Comparison of ENCODE assay signal across 12 cellular contexts in genomic region chr13:113110852-113111315, GRCh38. TPM values are rescaled to one million over a fixed set of nuclear protein-coding genes. Genes with fewer than 3 reads are reported as not detected.
A peak's percentile ranks its signal among the peaks of the same experiment; 100 is the strongest.
DNase-seq lines count a peak whose midpoint lies in the region; ATAC-seq and TF ChIP-seq lines count a peak whose summit lies in the region.
"Had no signal": no experiment of that assay in that cellular context is flagged by ENCODE, and none has a peak within 500 bp of the region (broad histone marks: within the 10 kb centered on the region; RNA-seq: fewer than 3 reads in every experiment).

No MANE protein-coding gene starts in this region.

- intact Hi-C loops in left ventricle myocardium inferior (cut with micrococcal nuclease) (no loop called here), posterior vena cava (cut with DNase I) (no loop called here)

- TF ChIP-seq CTCF in AG10803 (conservative IDR thresholded peaks at IDR 0.05; ENCODE audit: low read length) = no peak
- TF ChIP-seq CTCF in WTC11 (IDR thresholded peaks at IDR 0.05) = no peak
- no peak for TF ChIP-seq CTCF in left ventricle myocardium inferior (IDR thresholded peaks at IDR 0.05; ENCODE audit: borderline replicate concordance)

- H3K9me3 ChIP-seq in left ventricle myocardium inferior (replicated peaks) = no peaks in the 10 kb centered on the region

- DNase-seq in AG10803 (ENCODE audit: low read depth) (no peak), WTC11 (ENCODE audit: low spot score) (peak; percentile 18), left ventricle myocardium inferior (no peak), posterior vena cava (ENCODE audit: low spot score) (peak; percentile 67), DMS53 treated with DMSO at 0.1 percent for 48 hours (lab: John Stamatoyannopoulos, UW; ENCODE audit: unreplicated experiment) (no peak)
- DNase-seq in activated CD4-positive, alpha-beta T cell treated with anti-CD3 and anti-CD28 coated beads, Interleukin-2, amount 50 U/mL, for 1 hour = no peak
- DNase-seq: NCI-H2171 had no signal

- peaks cover 6% of the 10 kb centered on the region for H3K9me3 Mint-ChIP-seq in WTC11
- H3K9me3 Mint-ChIP-seq: memory B cell had no signal

- 0 out of 2 replicates have a peak, but pooled peaks cover 2% of the 10 kb centered on the region for H3K36me3 Mint-ChIP-seq in WTC11
- H3K36me3 Mint-ChIP-seq: memory B cell had no signal

- no peak for ATAC-seq in WTC11
- ATAC-seq in GM18520 (IDR thresholded peaks at IDR 0.05; ENCODE audit: unreplicated experiment) = no peak
- ATAC-seq in HG03571 (IDR thresholded peaks at IDR 0.05; ENCODE audit: unreplicated experiment) = no peak

- H3K4me1 ChIP-seq in left ventricle myocardium inferior = peaks cover 18% of the 10 kb centered on the region

- H3K27me3 Mint-ChIP-seq in WTC11 (ENCODE audit: low read depth) = peaks cover 21% of the 10 kb centered on the region

- H3K4me3 Mint-ChIP-seq in WTC11 = peak overlapping the region; percentile 47
- H3K4me3 Mint-ChIP-seq: memory B cell had no signal

- H3K27ac Mint-ChIP-seq in WTC11 = no peak overlapping the region
- H3K27ac Mint-ChIP-seq: memory B cell had no signal

- peaks cover 1% of the 10 kb centered on the region; the same call in 1 of the 2 replicates for H3K4me1 Mint-ChIP-seq in WTC11
- H3K4me1 Mint-ChIP-seq: memory B cell had no signal

- H3K4me3 ChIP-seq in AG10803 (ENCODE audit: low read length) = peak overlapping the region; percentile 26; the same call in 1 of the 2 replicates
- peak overlapping the region; percentile 68 for H3K4me3 ChIP-seq in left ventricle myocardium inferior

- POLR2A ChIA-PET in WTC11 (lab: Charles Lee) = no interaction called here

- H3K27ac ChIP-seq in left ventricle myocardium inferior (replicated peaks) = no peak overlapping the region
- H3K27ac ChIP-seq: epithelial cell of prostate had no signal

- no peaks in the 10 kb centered on the region for H3K36me3 ChIP-seq in left ventricle myocardium inferior

- peaks cover 40% of the 10 kb centered on the region for H3K27me3 ChIP-seq in left ventricle myocardium inferior (ENCODE audit: low read depth)

- CTCF ChIA-PET in WTC11 (lab: Charles Lee) = interaction anchor here (0.6 kb wide), 1 partner anchor 59 kb away, joined by 8 read pairs; no protein-coding TSS in a partner anchor

TF ChIP-seq in WTC11, 78 proteins besides CTCF, POLR2A, EP300 and RAD21:
- TF ChIP-seq E2F5 (CRISPR knock-in tag; IDR thresholded peaks at IDR 0.05) (no peak), HMGXB4 (CRISPR knock-in tag; IDR thresholded peaks at IDR 0.05) (peak; percentile 28; the same call in 1 of the 2 replicates), ETV6 (CRISPR knock-in tag; IDR thresholded peaks at IDR 0.05) (peak; percentile 40; the same call in 1 of the 2 replicates), MAX (CRISPR knock-in tag; IDR thresholded peaks at IDR 0.05) (no peak), JAZF1 (CRISPR knock-in tag; IDR thresholded peaks at IDR 0.05) (no peak), USF1 (CRISPR knock-in tag; IDR thresholded peaks at IDR 0.05) (no peak), ZNF232 (CRISPR knock-in tag; IDR thresholded peaks at IDR 0.05) (no peak), FOXP1 (CRISPR knock-in tag; IDR thresholded peaks at IDR 0.05; ENCODE audit: borderline replicate concordance) (0 out of 2 replicates have a peak, but pooled peaks have one; percentile 1), PRRX2 (CRISPR knock-in tag; IDR thresholded peaks at IDR 0.05) (no peak), HMGA2 (CRISPR knock-in tag; IDR thresholded peaks at IDR 0.05) (no peak), ZNF512 (CRISPR knock-in tag; IDR thresholded peaks at IDR 0.05; ENCODE audit: borderline replicate concordance) (no peak), CBFB (CRISPR knock-in tag; IDR thresholded peaks at IDR 0.05; ENCODE audit: low read depth) (no peak), EMX1 (CRISPR knock-in tag; IDR thresholded peaks at IDR 0.05) (no peak), ZSCAN18 (CRISPR knock-in tag; IDR thresholded peaks at IDR 0.05) (no peak)

RNA-seq across cellular contexts. Expression of gene F7, which starts 5.3 kb away (rescaled TPM):
- 0.26 to 1.5 TPM (median 1.3 TPM) in 3 replicates for total RNA-seq in WTC11 (2021)
- not detected for total RNA-seq in left ventricle myocardium inferior
- total RNA-seq in posterior vena cava = under 1 TPM in 1 of 2 donors, not detected in 1; 0.10 TPM
- total RNA-seq: SK-MEL-5 had no signal

RNA-seq across cellular contexts. Expression of gene F10, which starts 11.7 kb away (rescaled TPM):
- 0.87 to 2.8 TPM (median 2.6 TPM) in 3 replicates for total RNA-seq in WTC11 (2021)
- 3.5 TPM for total RNA-seq in left ventricle myocardium inferior
- total RNA-seq in posterior vena cava = 10 to 100 TPM; 19.8 to 48.4 TPM
- total RNA-seq: SK-MEL-5 had no signal

RNA-seq across cellular contexts. Expression of gene PROZ, which starts 47.6 kb away (rescaled TPM):
- not detected in 3 replicates for total RNA-seq in WTC11 (2021)
- not detected for total RNA-seq in left ventricle myocardium inferior
- not detected for total RNA-seq in posterior vena cava
- total RNA-seq: SK-MEL-5 had no signal

Comparison
In these comparisons a context has a peak if more than half of its experiments do, and no peak if none do; other contexts are left out.
1. DNase-seq: peak in WTC11 (single experiment) and posterior vena cava (single experiment); none in AG10803 (single experiment), left ventricle myocardium inferior (single experiment), DMS53 treated with DMSO at 0.1 percent for 48 hours (single experiment) and activated CD4-positive, alpha-beta T cell treated with anti-CD3 and anti-CD28 coated beads, Interleukin-2, amount 50 U/mL, for 1 hour (single experiment).